7 cellular contexts compared by ENCODE assay signal in genomic region chr9:4986291-4986690, GRCh38. TPM values are rescaled to one million over a fixed set of nuclear protein-coding genes. Genes with fewer than 3 reads are reported as not detected.
DNase-seq lines count a peak whose midpoint lies in the region; ATAC-seq, FAIRE-seq and TF ChIP-seq lines count a peak whose summit lies in the region.

No MANE protein-coding gene starts in this region.

- peak overlapping the region; percentile 94 for H3K27ac Mint-ChIP-seq in T-helper 17 cell

- no peaks in the 10 kb centered on the region for H3K27me3 Mint-ChIP-seq in T-helper 17 cell
- H3K27me3 Mint-ChIP-seq in activated T-cell treated with anti-CD3 and anti-CD28 coated beads, Interleukin-2, amount 50 U/mL, for 4 hours (ENCODE audit: low read depth): no peaks in the 10 kb centered on the region

- WGBS in small intestine, 3 donors: 0 to 2% (median 1%) methylated on average over 3 of the region's 3 CpGs

- peak overlapping the region; percentile 96 to 100 for H3K27ac ChIP-seq in small intestine (ENCODE audit: low read depth in 1 of 2, low read length in 1 of 2)

- peaks cover 3% of the 10 kb centered on the region for H3K36me3 Mint-ChIP-seq in T-helper 17 cell (ENCODE audit: low read depth)
- peaks cover 4% of the 10 kb centered on the region for H3K36me3 Mint-ChIP-seq in activated T-cell treated with anti-CD3 and anti-CD28 coated beads, Interleukin-2, amount 50 U/mL, for 4 hours (ENCODE audit: insufficient read depth)

- peaks cover 3 to 10% of the 10 kb centered on the region in 2 donors for H3K4me1 ChIP-seq in small intestine (ENCODE audit: control insufficient read depth in 2 of 2, insufficient read depth in 1 of 2, low read depth in 1 of 2, low read length in 1 of 2)

- no peak for TF ChIP-seq CTCF in foreskin fibroblast (IDR thresholded peaks at IDR 0.05; ENCODE audit: low read depth, low read length)

- no peak for DNase-seq in H7
- DNase-seq in T-helper 17 cell: no peak
- DNase-seq in foreskin fibroblast: no peak
- DNase-seq in small intestine: peak; percentile 57
- DNase-seq in NCI-H748 treated with DMSO at 0.1 percent for 48 hours (lab: John Stamatoyannopoulos, UW): no peak
- DNase-seq in activated T-cell treated with anti-CD3 and anti-CD28 coated beads, Interleukin-2, amount 50 U/mL, for 4 hours: no peak

- no peaks in the 10 kb centered on the region for H3K36me3 ChIP-seq in H7 (replicated peaks; ENCODE audit: control insufficient read depth, insufficient read depth, low read length)
- H3K36me3 ChIP-seq in small intestine (ENCODE audit: control insufficient read depth in 2 of 2, insufficient read depth in 2 of 2, low read length in 2 of 2): no peaks in the 10 kb centered on the region

- peak overlapping the region; percentile 99 for H3K4me3 Mint-ChIP-seq in T-helper 17 cell
- no peak overlapping the region for H3K4me3 Mint-ChIP-seq in activated T-cell treated with anti-CD3 and anti-CD28 coated beads, Interleukin-2, amount 50 U/mL, for 4 hours

- ATAC-seq in T-helper 17 cell: no peak
- no peak for ATAC-seq in HG02588 (IDR thresholded peaks at IDR 0.05; ENCODE audit: unreplicated experiment)
- no peak for ATAC-seq in activated T-cell treated with anti-CD3 and anti-CD28 coated beads, Interleukin-2, amount 50 U/mL, for 4 hours

- H3K9me3 ChIP-seq in T-helper 17 cell (ENCODE audit: control insufficient read depth, low read length, poor library complexity, severe bottlenecking) (no peaks in the 10 kb centered on the region), small intestine (ENCODE audit: control insufficient read depth, low read depth) (no peaks in the 10 kb centered on the region)

- H3K27me3 ChIP-seq in H7 (ENCODE audit: control insufficient read depth, insufficient read depth, low read length) (0 out of 2 replicates have a peak, but pooled peaks cover 1% of the 10 kb centered on the region), small intestine (ENCODE audit: control insufficient read depth in 2 of 2, insufficient read depth in 2 of 2, low read length in 2 of 2) (no peaks in the 10 kb centered on the region)

- FAIRE-seq in small intestine (lab: Jason Lieb, UNC): no peak

- H3K4me3 ChIP-seq in H7 (ENCODE audit: insufficient read depth, low read depth, low read length) (peak overlapping the region; percentile 75; the same call in 1 of the 2 replicates), foreskin fibroblast (ENCODE audit: low read depth in 1 of 2, low read length in 2 of 2) (peak overlapping the region; percentile 75 to 76), small intestine (ENCODE audit: low read depth in 1 of 2, low read length in 2 of 2) (peak overlapping the region; percentile 69 to 87)

- no peaks in the 10 kb centered on the region for H3K9me3 Mint-ChIP-seq in activated T-cell treated with anti-CD3 and anti-CD28 coated beads, Interleukin-2, amount 50 U/mL, for 4 hours

- peaks cover 28% of the 10 kb centered on the region for H3K4me1 Mint-ChIP-seq in T-helper 17 cell
- peaks cover 41% of the 10 kb centered on the region for H3K4me1 Mint-ChIP-seq in activated T-cell treated with anti-CD3 and anti-CD28 coated beads, Interleukin-2, amount 50 U/mL, for 4 hours (ENCODE audit: low read depth)

RNA-seq across cellular contexts. Expression of gene JAK2, which starts 1.2 kb away (rescaled TPM):
- 2.8 and 4.8 TPM in 2 replicates for total RNA-seq in H7 (2014; rRNA removed; shearing (Covaris generic))
- 10 to 100 TPM; 14.6 TPM for total RNA-seq in T-helper 17 cell
- polyA plus RNA-seq in small intestine: 1 to 10 TPM; 4.3 to 5.7 (median 4.5) TPM
- total RNA-seq in activated T-cell treated with anti-CD3 and anti-CD28 coated beads, Interleukin-2, amount 50 U/mL, for 4 hours: 10 to 100 TPM; 39.9 to 44.5 (median 41.6) TPM
